In genomic region chr11:61630104-61630503, GRCh38 we compare ENCODE assay signal across 1 cellular context.
TF ChIP-seq lines count a peak whose summit lies in the region.

No MANE protein-coding gene starts in this region.

TF ChIP-seq in H1, 55 proteins besides CTCF, POLR2A, EP300 and RAD21:
- TF ChIP-seq GABPA (IDR thresholded peaks at IDR 0.05; ENCODE audit: borderline replicate concordance, insufficient read depth, low read length): no peak
- TF ChIP-seq MAFK (IDR thresholded peaks at IDR 0.05; ENCODE audit: low read depth, low read length): no peak
- TF ChIP-seq SIN3A (conservative IDR thresholded peaks at IDR 0.05 in 1 of 2, IDR thresholded peaks at IDR 0.05 in 1 of 2; ENCODE audit: low read depth in 1 of 2, low read length in 2 of 2): no peak
- TF ChIP-seq CREB1 (IDR thresholded peaks at IDR 0.05): no peak
- TF ChIP-seq TAF7 (optimal IDR thresholded peaks at IDR 0.05; ENCODE audit: borderline replicate concordance, low read depth, low read length): no peak
- TF ChIP-seq PHF8 (conservative IDR thresholded peaks at IDR 0.05; ENCODE audit: low read depth, low read length): no peak
